Comparison of ENCODE assay signal across 19 cellular contexts in the genomic region with DNA sequence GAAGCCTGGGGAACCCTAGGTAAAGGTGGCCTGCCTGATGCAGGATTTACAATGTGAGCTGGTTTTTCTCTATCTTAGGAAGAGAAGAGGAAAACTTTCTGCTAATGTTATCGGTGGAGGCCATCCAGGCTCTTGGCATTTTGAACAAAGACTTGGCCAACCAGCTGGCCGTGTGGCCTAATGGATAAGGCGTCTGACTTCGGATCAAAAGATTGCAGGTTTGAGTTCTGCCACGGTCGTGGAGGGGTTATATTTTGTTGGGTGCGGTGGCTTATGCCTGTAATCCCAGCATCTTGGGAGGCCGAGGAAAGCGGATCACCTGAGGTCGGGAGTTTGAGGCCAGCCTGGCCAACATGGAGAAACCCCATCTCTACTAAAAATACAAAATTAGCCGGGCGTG. TPM values are rescaled to one million over a fixed set of nuclear protein-coding genes. Genes with fewer than 3 reads are reported as not detected.
"Had no signal": no experiment of that assay in that cellular context is flagged by ENCODE, and none has a peak within 500 bp of the region (broad histone marks: within the 10 kb centered on the region; RNA-seq: fewer than 3 reads in every experiment).

No MANE protein-coding gene starts in this region.

- H3K27me3 Mint-ChIP-seq: type B pancreatic cell had no signal

- H3K9me3 Mint-ChIP-seq: activated naive CD4-positive, alpha-beta T cell treated with anti-CD3 and anti-CD28 coated beads, Interleukin-2, amount 50 U/mL, for 72 hours; activated T-helper 1 cell treated with anti-CD3 and anti-CD28 coated beads, Interleukin-12 subunit alpha, Interleukin-12 subunit beta, Interleukin-2, Interleukin-4 antibody, amounts not matched to agents 30 ng/mL and 10 ng/mL and 1 ng/mL, durations not matched to agents 14 hours and 24 hours and 36 hours; natural killer cell; type B pancreatic cell had no signal

- H3K27ac ChIP-seq: epithelial cell of prostate, gastrocnemius medialis had no signal

- H3K4me1 Mint-ChIP-seq: natural killer cell had no signal

- H3K4me1 ChIP-seq: gastrocnemius medialis had no signal

- H3K4me3 Mint-ChIP-seq: activated T-helper 1 cell treated with anti-CD3 and anti-CD28 coated beads, Interleukin-12 subunit alpha, Interleukin-12 subunit beta, Interleukin-2, Interleukin-4 antibody, amounts not matched to agents 30 ng/mL and 10 ng/mL and 1 ng/mL, durations not matched to agents 14 hours and 24 hours and 36 hours; natural killer cell; type B pancreatic cell had no signal

- H3K27ac Mint-ChIP-seq: activated naive CD4-positive, alpha-beta T cell treated with anti-CD3 and anti-CD28 coated beads, Interleukin-2, amount 50 U/mL, for 72 hours; activated T-helper 1 cell treated with anti-CD3 and anti-CD28 coated beads, Interleukin-12 subunit alpha, Interleukin-12 subunit beta, Interleukin-2, Interleukin-4 antibody, amounts not matched to agents 30 ng/mL and 10 ng/mL and 1 ng/mL, durations not matched to agents 14 hours and 24 hours and 36 hours; natural killer cell; type B pancreatic cell had no signal

- H3K36me3 Mint-ChIP-seq: activated naive CD4-positive, alpha-beta T cell treated with anti-CD3 and anti-CD28 coated beads, Interleukin-2, amount 50 U/mL, for 72 hours; natural killer cell; type B pancreatic cell had no signal

- ATAC-seq: activated naive CD4-positive, alpha-beta T cell treated with anti-CD3 and anti-CD28 coated beads, Interleukin-2, amount 50 U/mL, for 72 hours; gastrocnemius medialis; left ventricle myocardium superior; natural killer cell; stimulated activated naive CD8-positive, alpha-beta T cell treated with anti-CD3 and anti-CD28 coated beads, Interleukin-15, Interleukin-2, amounts not matched to agents 100 U/mL and 50 U/mL, for 24 hours had no signal

- DNase-seq: activated CD4-positive, alpha-beta T cell treated with anti-CD3 and anti-CD28 coated beads, Interleukin-2, amount 50 U/mL, for 48 hours; activated gamma-delta T cell treated with Interleukin-2 at 50 U/mL for 16 hours; activated T-cell treated with anti-CD3 and anti-CD28 coated beads for 4 hours; cerebellar nuclear complex; gastrocnemius medialis; left ventricle myocardium superior; natural killer cell; posterior cingulate gyrus; stimulated activated naive CD8-positive, alpha-beta T cell treated with anti-CD3 and anti-CD28 coated beads, Interleukin-15, Interleukin-2, amounts not matched to agents 100 U/mL and 50 U/mL, for 24 hours; T-helper 2 cell had no signal

- H3K36me3 ChIP-seq: adrenal gland, gastrocnemius medialis had no signal

- H3K27me3 ChIP-seq: adrenal gland, gastrocnemius medialis had no signal

- H3K9me3 ChIP-seq: adrenal gland, gastrocnemius medialis, mucosa of descending colon had no signal

- H3K4me3 ChIP-seq: adrenal gland, gastrocnemius medialis, mucosa of descending colon had no signal

RNA-seq across cellular contexts. Expression of a gene that starts 9.6 kb away (rescaled TPM):
- total RNA-seq: activated naive CD4-positive, alpha-beta T cell treated with anti-CD3 and anti-CD28 coated beads, Interleukin-2, amount 50 U/mL, for 72 hours; activated T-helper 1 cell treated with anti-CD3 and anti-CD28 coated beads, Interleukin-12 subunit alpha, Interleukin-12 subunit beta, Interleukin-2, Interleukin-4 antibody, amounts not matched to agents 30 ng/mL and 10 ng/mL and 1 ng/mL, durations not matched to agents 14 hours and 24 hours and 36 hours; adrenal gland; dermis microvascular lymphatic vessel endothelial cell; gastrocnemius medialis; kidney epithelial cell; left ventricle myocardium superior; natural killer cell; renal cortical epithelial cell had no signal
